ENCODE assay signal across 10 cellular contexts in genomic region chr2:27261926-27262298, GRCh38. TPM values are rescaled to one million over a fixed set of nuclear protein-coding genes. Genes with fewer than 3 reads are reported as not detected.
DNase-seq lines count a peak whose midpoint lies in the region; ATAC-seq, FAIRE-seq and TF ChIP-seq lines count a peak whose summit lies in the region.
"Had no signal": no experiment of that assay in that cellular context is flagged by ENCODE, and none has a peak within 500 bp of the region (broad histone marks: within the 10 kb centered on the region; RNA-seq: fewer than 3 reads in every experiment).

No MANE protein-coding gene starts in this region.

- no peak overlapping the region for H3K9ac ChIP-seq in mesenchymal stem cell (ENCODE audit: low read length)

- H3K27me3 Mint-ChIP-seq in activated naive CD8-positive, alpha-beta T cell treated with anti-CD3 and anti-CD28 coated beads, Interleukin-2, amount 50 U/mL, for 24 hours = peaks cover 46% of the 10 kb centered on the region

- no peaks in the 10 kb centered on the region for H3K79me1 ChIP-seq in mesenchymal stem cell (replicated peaks; ENCODE audit: low read length, poor library complexity, severe bottlenecking)

- H3K4me3 Mint-ChIP-seq in activated naive CD8-positive, alpha-beta T cell treated with anti-CD3 and anti-CD28 coated beads, Interleukin-2, amount 50 U/mL, for 24 hours = peak overlapping the region; percentile 57

- H3K4ac ChIP-seq in mesenchymal stem cell (ENCODE audit: low read depth in 1 of 2, low read length in 2 of 2) = no peak overlapping the region

- no peaks in the 10 kb centered on the region for H3K9me3 Mint-ChIP-seq in activated naive CD8-positive, alpha-beta T cell treated with anti-CD3 and anti-CD28 coated beads, Interleukin-2, amount 50 U/mL, for 24 hours

- no peak overlapping the region for H2BK120ac ChIP-seq in mesenchymal stem cell (ENCODE audit: low read depth, low read length)

- no peaks in the 10 kb centered on the region for H3K9me3 ChIP-seq in left ventricle myocardium inferior (replicated peaks)
- H3K9me3 ChIP-seq in mesenchymal stem cell (ENCODE audit: control insufficient read depth, low read length) = no peaks in the 10 kb centered on the region

- H3K27me3 ChIP-seq in left ventricle myocardium inferior (ENCODE audit: low read depth) (peaks cover 98% of the 10 kb centered on the region), mesenchymal stem cell (ENCODE audit: control insufficient read depth in 1 of 2, insufficient read depth in 1 of 2, low read length in 2 of 2) (peaks cover 84 to 89% of the 10 kb centered on the region in 2 experiments)

- no peak overlapping the region for H2BK15ac ChIP-seq in mesenchymal stem cell (ENCODE audit: low read depth, poor library complexity, severe bottlenecking)

- no peak overlapping the region for H4K8ac ChIP-seq in mesenchymal stem cell (ENCODE audit: low read length)

- H3K27ac ChIP-seq in left ventricle myocardium inferior (replicated peaks) = no peak overlapping the region
- no peak overlapping the region for H3K27ac ChIP-seq in mesenchymal stem cell (ENCODE audit: low read length, poor library complexity, severe bottlenecking)
- no peak overlapping the region for H3K27ac ChIP-seq in urinary bladder (ENCODE audit: low read depth)

- no peaks in the 10 kb centered on the region for H3K36me3 Mint-ChIP-seq in activated naive CD8-positive, alpha-beta T cell treated with anti-CD3 and anti-CD28 coated beads, Interleukin-2, amount 50 U/mL, for 24 hours (ENCODE audit: low read depth)

- no peak overlapping the region for H2BK5ac ChIP-seq in mesenchymal stem cell (ENCODE audit: low read depth, low read length, poor library complexity, severe bottlenecking)

- intact Hi-C loops in left ventricle myocardium inferior (cut with micrococcal nuclease) = no loop called here
- intact Hi-C loops in left cardiac atrium (cut with DNase I) = no loop called here

- no peak for FAIRE-seq in GM19239 (lab: Jason Lieb, UNC)

- peaks cover 42% of the 10 kb centered on the region for H3K4me1 ChIP-seq in left ventricle myocardium inferior
- peaks cover 29% of the 10 kb centered on the region for H3K4me1 ChIP-seq in mesenchymal stem cell (ENCODE audit: control insufficient read depth, insufficient read depth, low read depth, low read length)
- no peaks in the 10 kb centered on the region for H3K4me1 ChIP-seq in urinary bladder (ENCODE audit: insufficient read depth)

- ATAC-seq in left cardiac atrium = no peak
- no peak for ATAC-seq in activated naive CD8-positive, alpha-beta T cell treated with anti-CD3 and anti-CD28 coated beads, Interleukin-2, amount 50 U/mL, for 24 hours

- H3K36me3 ChIP-seq in left ventricle myocardium inferior (no peaks in the 10 kb centered on the region), mesenchymal stem cell (ENCODE audit: control insufficient read depth in 1 of 2, insufficient read depth in 2 of 2, low read depth in 1 of 2, low read length in 2 of 2) (no peaks in the 10 kb centered on the region), urinary bladder (ENCODE audit: insufficient read depth) (no peaks in the 10 kb centered on the region)

- H3K18ac ChIP-seq in mesenchymal stem cell (ENCODE audit: low read depth in 1 of 2, low read length in 2 of 2) = no peak overlapping the region

- no peak overlapping the region for H3K27ac Mint-ChIP-seq in activated naive CD8-positive, alpha-beta T cell treated with anti-CD3 and anti-CD28 coated beads, Interleukin-2, amount 50 U/mL, for 24 hours

- H4K91ac ChIP-seq in mesenchymal stem cell (ENCODE audit: low read length) = no peak overlapping the region

- no peak overlapping the region for H3K14ac ChIP-seq in mesenchymal stem cell (ENCODE audit: low read length in 2 of 2)

- H3K4me1 Mint-ChIP-seq in activated naive CD8-positive, alpha-beta T cell treated with anti-CD3 and anti-CD28 coated beads, Interleukin-2, amount 50 U/mL, for 24 hours = peaks cover 23% of the 10 kb centered on the region

- no peak overlapping the region for H2BK12ac ChIP-seq in mesenchymal stem cell (ENCODE audit: low read length in 2 of 2)

- peak overlapping the region; percentile 76 for H3K4me2 ChIP-seq in mesenchymal stem cell (ENCODE audit: low read length, poor library complexity, severe bottlenecking)

- H3K4me3 ChIP-seq in left ventricle myocardium inferior (peak overlapping the region; percentile 78), mesenchymal stem cell (ENCODE audit: insufficient read depth in 1 of 2, low read depth in 1 of 2, low read length in 2 of 2) (no peak overlapping the region), urinary bladder (ENCODE audit: low read depth, low read length) (peak overlapping the region; percentile 46)

- H3K23ac ChIP-seq in mesenchymal stem cell (ENCODE audit: low read length in 2 of 2) = no peak overlapping the region

- H2AFZ ChIP-seq in mesenchymal stem cell (ENCODE audit: low read depth, low read length) = no peak overlapping the region

- DNase-seq in left ventricle myocardium inferior = no peak
- DNase-seq in left cardiac atrium = no peak
- no peak for DNase-seq in activated naive CD8-positive, alpha-beta T cell treated with anti-CD3 and anti-CD28 coated beads, Interleukin-2, amount 50 U/mL, for 24 hours
- DNase-seq in mesenchymal stem cell = no peak
- no peak for DNase-seq in stimulated activated CD4-positive, alpha-beta T cell treated with anti-CD3 and anti-CD28 coated beads, Interleukin-15, amount 100 ng/mL, for 24 hours
- DNase-seq in GM19239 (ENCODE audit: insufficient read length, low spot score) = no peak
- DNase-seq in DMS153 (lab: John Stamatoyannopoulos, UW) = no peak
- DNase-seq: NCI-H226 had no signal

- WGBS in mesenchymal stem cell = 4% methylated on average over 22 of the region's 40 CpGs
- WGBS in urinary bladder = 3% methylated on average over 40 of the region's 40 CpGs

- H2AK5ac ChIP-seq in mesenchymal stem cell (ENCODE audit: low read length, severe bottlenecking) = no peak overlapping the region

- TF ChIP-seq CTCF in left ventricle myocardium inferior (IDR thresholded peaks at IDR 0.05; ENCODE audit: borderline replicate concordance) = no peak

RNA-seq across cellular contexts. Expression of gene SLC30A3, which starts 0.9 kb away (rescaled TPM):
- total RNA-seq in left ventricle myocardium inferior (5.9 TPM), left cardiac atrium (1 to 10 TPM; 4.8 to 5.7 TPM), urinary bladder (0.53 TPM)
- polyA plus RNA-seq in mesenchymal stem cell (2013, experiment 1 of 2) = 0.03 TPM
- 0.05 TPM for polyA plus RNA-seq in mesenchymal stem cell (2013, experiment 2 of 2)
- 0.04 TPM for polyA plus RNA-seq in urinary bladder

RNA-seq across cellular contexts. Expression of gene DNAJC5G, which starts 13.3 kb away (rescaled TPM):
- 1.2 TPM for total RNA-seq in left ventricle myocardium inferior
- total RNA-seq in left cardiac atrium = under 1 TPM; 0.41 to 0.71 TPM
- not detected for polyA plus RNA-seq in mesenchymal stem cell (2013, experiment 1 of 2)
- polyA plus RNA-seq in mesenchymal stem cell (2013, experiment 2 of 2) = not detected
- total RNA-seq in urinary bladder = 0.42 TPM
- polyA plus RNA-seq in urinary bladder = not detected
- total RNA-seq: T-helper 2 cell treated with Interferon-gamma antibody and Interleukin-4, amounts not matched to agents 100 ng/mL and 5 ng/mL, for 36 hours had no signal

RNA-seq across cellular contexts. Expression of gene TRIM54, which starts 20.3 kb away (rescaled TPM):
- total RNA-seq in left ventricle myocardium inferior (285 TPM), left cardiac atrium (100 to 1,000 TPM in 1 of 2 donors, 10 to 100 TPM in 1; 92.1 to 105 TPM), urinary bladder (2.6 TPM)
- 0.01 TPM for polyA plus RNA-seq in mesenchymal stem cell (2013, experiment 1 of 2)
- not detected for polyA plus RNA-seq in mesenchymal stem cell (2013, experiment 2 of 2)
- polyA plus RNA-seq in urinary bladder = 0.04 TPM
- total RNA-seq: T-helper 2 cell treated with Interferon-gamma antibody and Interleukin-4, amounts not matched to agents 100 ng/mL and 5 ng/mL, for 36 hours had no signal

RNA-seq across cellular contexts. Expression of gene CAD, which starts 44.7 kb away (rescaled TPM):
- total RNA-seq in left ventricle myocardium inferior (7.7 TPM), left cardiac atrium (10 to 100 TPM; 12.7 to 15.2 TPM), urinary bladder (27.3 TPM)
- polyA plus RNA-seq in mesenchymal stem cell (2013, experiment 1 of 2) = 12.6 TPM
- polyA plus RNA-seq in mesenchymal stem cell (2013, experiment 2 of 2) = 10.9 TPM
- 23.4 TPM for polyA plus RNA-seq in urinary bladder

RNA-seq across cellular contexts. Expression of gene UCN, which starts 46.3 kb away (rescaled TPM):
- 1.5 TPM for total RNA-seq in left ventricle myocardium inferior
- 1 to 10 TPM; 1.2 to 1.6 TPM for total RNA-seq in left cardiac atrium
- 0.23 TPM for polyA plus RNA-seq in mesenchymal stem cell (2013, experiment 1 of 2)
- 0.19 TPM for polyA plus RNA-seq in mesenchymal stem cell (2013, experiment 2 of 2)
- 1.1 TPM for total RNA-seq in urinary bladder
- polyA plus RNA-seq in urinary bladder = 1.5 TPM

Comparison
In these comparisons a context has a peak if more than half of its experiments do, and no peak if none do; other contexts are left out.
1. H3K4me3 ChIP-seq: peak in left ventricle myocardium inferior (single experiment) and urinary bladder (single experiment); none in mesenchymal stem cell (0 of 2).
2. RNA of gene TRIM54, which starts 20.3 kb away (total RNA-seq): 285 TPM in left ventricle myocardium inferior (single experiment) and 92.1 to 105 TPM in left cardiac atrium; 2.6 TPM in urinary bladder (single experiment); every median in the first group is over 10 times any median in the second.